ENCODE assay signal across 1 cellular context in genomic region chr9:73579823-73580222, GRCh38.
A peak's percentile ranks its signal among the peaks of the same experiment; 100 is the strongest.
TF ChIP-seq lines count a peak whose summit lies in the region.

No MANE protein-coding gene starts in this region.

TF ChIP-seq in HepG2, 621 proteins besides CTCF, POLR2A, EP300 and RAD21 (continued from another document):
- TF ChIP-seq ZNF432 (CRISPR knock-in tag; IDR thresholded peaks at IDR 0.05; ENCODE audit: borderline replicate concordance) (no peak), HOXA7 (CRISPR knock-in tag; IDR thresholded peaks at IDR 0.05) (no peak), ARID5B (CRISPR knock-in tag; IDR thresholded peaks at IDR 0.05) (peak; percentile 48; the same call in 1 of the 2 replicates), ZBTB10 (CRISPR knock-in tag; IDR thresholded peaks at IDR 0.05; ENCODE audit: borderline replicate concordance) (no peak), FOXO1 (CRISPR knock-in tag; IDR thresholded peaks at IDR 0.05) (no peak), PTBP1 (IDR thresholded peaks at IDR 0.05; ENCODE audit: low read depth, low read length, poor library complexity, severe bottlenecking) (no peak), TFDP2 (CRISPR knock-in tag; IDR thresholded peaks at IDR 0.05) (no peak), KMT2B (CRISPR knock-in tag; IDR thresholded peaks at IDR 0.05) (no peak), ZNF350 (CRISPR knock-in tag; IDR thresholded peaks at IDR 0.05; ENCODE audit: borderline replicate concordance, low read depth) (no peak), NR3C1 (CRISPR knock-in tag; IDR thresholded peaks at IDR 0.05) (no peak), ZNF10 (CRISPR knock-in tag; IDR thresholded peaks at IDR 0.05; ENCODE audit: borderline replicate concordance, low read depth) (no peak), MAFK (conservative IDR thresholded peaks at IDR 0.05 in 1 of 2, IDR thresholded peaks at IDR 0.05 in 1 of 2; ENCODE audit: low read length in 2 of 2) (peak; percentile 35 to 43; a peak in 2 of 4 replicates), NFAT5 (CRISPR knock-in tag; IDR thresholded peaks at IDR 0.05) (no peak), FLYWCH1 (CRISPR knock-in tag; IDR thresholded peaks at IDR 0.05) (no peak), SNAPC2 (CRISPR knock-in tag; IDR thresholded peaks at IDR 0.05) (no peak), MAX (IDR thresholded peaks at IDR 0.05) (no peak), ZNF160 (CRISPR knock-in tag; IDR thresholded peaks at IDR 0.05) (no peak), FOXA3 (CRISPR knock-in tag; IDR thresholded peaks at IDR 0.05) (peak; percentile 41), ZNF318 (CRISPR knock-in tag; IDR thresholded peaks at IDR 0.05) (no peak), MZF1 (CRISPR knock-in tag; IDR thresholded peaks at IDR 0.05; ENCODE audit: borderline replicate concordance) (no peak)
- TF ChIP-seq, protein P1, sequence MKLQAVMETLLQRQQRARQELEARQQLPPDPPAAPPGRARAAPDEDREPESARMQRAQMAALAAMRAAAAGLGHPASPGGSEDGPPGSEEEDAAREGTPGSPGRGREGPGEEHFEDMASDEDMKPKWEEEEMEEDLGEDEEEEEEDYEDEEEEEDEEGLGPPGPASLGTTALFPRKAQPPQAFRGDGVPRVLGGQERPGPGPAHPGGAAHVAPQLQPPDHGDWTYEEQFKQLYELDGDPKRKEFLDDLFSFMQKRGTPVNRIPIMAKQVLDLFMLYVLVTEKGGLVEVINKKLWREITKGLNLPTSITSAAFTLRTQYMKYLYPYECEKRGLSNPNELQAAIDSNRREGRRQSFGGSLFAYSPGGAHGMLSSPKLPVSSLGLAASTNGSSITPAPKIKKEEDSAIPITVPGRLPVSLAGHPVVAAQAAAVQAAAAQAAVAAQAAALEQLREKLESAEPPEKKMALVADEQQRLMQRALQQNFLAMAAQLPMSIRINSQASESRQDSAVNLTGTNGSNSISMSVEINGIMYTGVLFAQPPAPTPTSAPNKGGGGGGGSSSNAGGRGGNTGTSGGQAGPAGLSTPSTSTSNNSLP (IDR thresholded peaks at IDR 0.05; ENCODE audit: low read depth, low read length) = peak; percentile 66
- TF ChIP-seq, protein P2, sequence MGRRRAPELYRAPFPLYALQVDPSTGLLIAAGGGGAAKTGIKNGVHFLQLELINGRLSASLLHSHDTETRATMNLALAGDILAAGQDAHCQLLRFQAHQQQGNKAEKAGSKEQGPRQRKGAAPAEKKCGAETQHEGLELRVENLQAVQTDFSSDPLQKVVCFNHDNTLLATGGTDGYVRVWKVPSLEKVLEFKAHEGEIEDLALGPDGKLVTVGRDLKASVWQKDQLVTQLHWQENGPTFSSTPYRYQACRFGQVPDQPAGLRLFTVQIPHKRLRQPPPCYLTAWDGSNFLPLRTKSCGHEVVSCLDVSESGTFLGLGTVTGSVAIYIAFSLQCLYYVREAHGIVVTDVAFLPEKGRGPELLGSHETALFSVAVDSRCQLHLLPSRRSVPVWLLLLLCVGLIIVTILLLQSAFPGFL (CRISPR knock-in tag; IDR thresholded peaks at IDR 0.05) = no peak
